ENCODE assay signal across 32 cellular contexts in the genomic region with DNA sequence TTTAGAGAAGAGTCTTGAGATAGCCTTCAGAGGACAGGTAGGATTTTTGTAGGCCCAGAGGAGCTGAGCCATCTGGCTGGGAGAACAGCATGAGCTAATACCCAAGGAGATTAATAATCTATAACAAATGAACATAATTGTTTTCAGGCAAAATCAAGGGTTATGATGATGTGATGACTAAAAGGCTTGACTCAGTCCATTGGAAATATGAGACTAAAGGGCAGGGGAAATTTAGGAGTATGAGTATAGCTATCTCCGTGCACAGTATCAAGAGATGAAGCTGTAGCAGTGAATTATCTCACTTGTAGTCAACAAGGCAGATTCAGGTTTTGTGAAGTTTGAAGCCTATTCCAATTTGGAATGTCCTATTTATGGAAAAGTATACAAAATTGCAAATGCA.
"Had no signal": no experiment of that assay in that cellular context is flagged by ENCODE, and none has a peak within 500 bp of the region (broad histone marks: within the 10 kb centered on the region; RNA-seq: fewer than 3 reads in every experiment).

No MANE protein-coding gene starts in this region.

- H3K27ac Mint-ChIP-seq: activated B cell treated with CpG ODN at 0.5 μM for 24 hours; activated CD8-positive, alpha-beta T cell treated with anti-CD3 and anti-CD28 coated beads for 36 hours; activated naive CD8-positive, alpha-beta T cell; activated T-helper 17 cell treated with anti-CD3 and anti-CD28 coated beads, Interleukin-2, amount 50 U/mL, for 72 hours; dendritic cell treated with granulocyte-macrophage colony-stimulating factor and Interleukin-4, amounts not matched to agents 40 ng/mL and 50 ng/mL, for 4 days; endodermal cell; T-helper 17 cell; T-helper 2 cell treated with Interferon-gamma antibody and Interleukin-4, amounts not matched to agents 5 μg/mL and 100 μg/mL, for 36 hours had no signal

- H3K27me3 ChIP-seq: brain microvascular endothelial cell, dorsolateral prefrontal cortex, foreskin keratinocyte, gastrocnemius medialis, heart left ventricle had no signal

- H3K4me3 ChIP-seq: coronary artery, dorsolateral prefrontal cortex, gastrocnemius medialis, heart left ventricle had no signal

- H3K9me3 ChIP-seq: gastrocnemius medialis, heart left ventricle had no signal

- H3K9me3 Mint-ChIP-seq: activated B cell treated with CpG ODN at 0.5 μM for 24 hours; activated CD8-positive, alpha-beta T cell treated with anti-CD3 and anti-CD28 coated beads for 36 hours; activated T-cell treated with anti-CD3 and anti-CD28 coated beads, Interleukin-2, amount 50 U/mL, for 4 hours; activated T-helper 17 cell treated with anti-CD3 and anti-CD28 coated beads, Interleukin-2, amount 50 U/mL, for 72 hours; central memory CD8-positive, alpha-beta T cell; dendritic cell treated with granulocyte-macrophage colony-stimulating factor and Interleukin-4, amounts not matched to agents 40 ng/mL and 50 ng/mL, for 4 days; endodermal cell; T-helper 2 cell treated with Interferon-gamma antibody and Interleukin-4, amounts not matched to agents 5 μg/mL and 100 μg/mL, for 36 hours had no signal

- H3K36me3 Mint-ChIP-seq: activated naive CD8-positive, alpha-beta T cell had no signal

- H3K4me1 ChIP-seq: foreskin keratinocyte had no signal

- H3K36me3 ChIP-seq: brain microvascular endothelial cell, gastrocnemius medialis, heart left ventricle, WERI-Rb-1 had no signal

- H3K4me3 Mint-ChIP-seq: activated B cell treated with CpG ODN at 0.5 μM for 24 hours; activated CD8-positive, alpha-beta T cell treated with anti-CD3 and anti-CD28 coated beads for 36 hours; activated naive CD8-positive, alpha-beta T cell; activated T-cell treated with anti-CD3 and anti-CD28 coated beads, Interleukin-2, amount 50 U/mL, for 4 hours; activated T-helper 17 cell treated with anti-CD3 and anti-CD28 coated beads, Interleukin-2, amount 50 U/mL, for 72 hours; central memory CD8-positive, alpha-beta T cell; dendritic cell treated with granulocyte-macrophage colony-stimulating factor and Interleukin-4, amounts not matched to agents 40 ng/mL and 50 ng/mL, for 4 days; endodermal cell; T-helper 17 cell; T-helper 2 cell treated with Interferon-gamma antibody and Interleukin-4, amounts not matched to agents 5 μg/mL and 100 μg/mL, for 36 hours had no signal

- DNase-seq: activated B cell treated with CpG ODN at 0.5 μM for 24 hours; activated CD4-positive, alpha-beta T cell treated with anti-CD3 and anti-CD28 coated beads for 48 hours; activated CD4-positive, alpha-beta T cell treated with anti-CD3 and anti-CD28 coated beads, Interleukin-2, amount 50 U/mL, for 1 hour; activated CD4-positive, alpha-beta T cell treated with anti-CD3 and anti-CD28 coated beads, Interleukin-2, amount 50 U/mL, for 48 hours; activated CD8-positive, alpha-beta memory T cell treated with anti-CD3 and anti-CD28 coated beads for 24 hours; activated CD8-positive, alpha-beta T cell treated with anti-CD3 and anti-CD28 coated beads for 36 hours; activated effector memory CD4-positive, alpha-beta T cell treated with Interleukin-2 at 50 U/mL for 16 hours; activated gamma-delta T cell treated with Interleukin-2 at 50 U/mL for 16 hours; activated naive CD4-positive, alpha-beta T cell treated with anti-CD3 and anti-CD28 coated beads, Interleukin-2, amount 50 U/mL, for 16 hours; activated naive CD4-positive, alpha-beta T cell treated with Interleukin-2 at 50 U/mL for 16 hours; activated T-cell treated with anti-CD3 and anti-CD28 coated beads, Interleukin-2, amount 50 U/mL, for 4 hours; amniotic stem cell; anterior cingulate cortex; brain microvascular endothelial cell; dorsolateral prefrontal cortex; effector memory CD4-positive, alpha-beta T cell; endodermal cell; foreskin keratinocyte; gastrocnemius medialis; glutamatergic neuron; heart left ventricle; T-helper 17 cell; T1000; WERI-Rb-1 had no signal

- ATAC-seq: activated CD4-positive, CD25-positive, alpha-beta regulatory T cell treated with anti-CD3 and anti-CD28 coated beads, Interleukin-2, amount 50 U/mL, for 24 hours; activated CD8-positive, alpha-beta T cell treated with anti-CD3 and anti-CD28 coated beads for 36 hours; activated T-cell treated with anti-CD3 and anti-CD28 coated beads, Interleukin-2, amount 50 U/mL, for 4 hours; activated T-helper 17 cell treated with anti-CD3 and anti-CD28 coated beads, Interleukin-2, amount 50 U/mL, for 72 hours; esophagus mucosa; foreskin keratinocyte; gastrocnemius medialis; heart left ventricle; T-helper 17 cell had no signal

- H3K27ac ChIP-seq: brain microvascular endothelial cell, coronary artery, dorsolateral prefrontal cortex, foreskin keratinocyte, gastrocnemius medialis, heart left ventricle, WERI-Rb-1 had no signal

- H3K4me1 Mint-ChIP-seq: activated B cell treated with CpG ODN at 0.5 μM for 24 hours; activated T-helper 17 cell treated with anti-CD3 and anti-CD28 coated beads, Interleukin-2, amount 50 U/mL, for 72 hours; central memory CD8-positive, alpha-beta T cell; endodermal cell; T-helper 17 cell had no signal
